In genomic region chr17:27480699-27481098, GRCh38 we compare ENCODE assay signal across 18 cellular contexts. TPM values are rescaled to one million over a fixed set of nuclear protein-coding genes. Genes with fewer than 3 reads are reported as not detected.
A peak's percentile ranks its signal among the peaks of the same experiment; 100 is the strongest.
DNase-seq lines count a peak whose midpoint lies in the region; ATAC-seq and TF ChIP-seq lines count a peak whose summit lies in the region.
"Had no signal": no experiment of that assay in that cellular context is flagged by ENCODE, and none has a peak within 500 bp of the region (broad histone marks: within the 10 kb centered on the region; RNA-seq: fewer than 3 reads in every experiment).

No MANE protein-coding gene starts in this region.

- ATAC-seq in activated CD8-positive, alpha-beta T cell treated with anti-CD3 and anti-CD28 coated beads, Interleukin-2, amount 10 ng/mL, durations not matched to agents 7 days and 5 days = no peak
- no peak for ATAC-seq in GM18517 (IDR thresholded peaks at IDR 0.05; ENCODE audit: unreplicated experiment)
- ATAC-seq: body of pancreas, foreskin keratinocyte, left lobe of liver had no signal

- no peak for TF ChIP-seq CTCF in endothelial cell (IDR thresholded peaks at IDR 0.05; ENCODE audit: unreplicated experiment)

- H3K4me3 Mint-ChIP-seq in activated naive CD4-positive, alpha-beta T cell treated with anti-CD3 and anti-CD28 coated beads, Interleukin-2, amount 10 ng/mL, durations not matched to agents 7 days and 5 days = no peak overlapping the region
- peak overlapping the region; percentile 8 for H3K4me3 Mint-ChIP-seq in activated CD8-positive, alpha-beta T cell treated with anti-CD3 and anti-CD28 coated beads, Interleukin-2, amount 10 ng/mL, durations not matched to agents 7 days and 5 days
- H3K4me3 Mint-ChIP-seq in endothelial cell (ENCODE audit: unreplicated experiment) = no peak overlapping the region
- H3K4me3 Mint-ChIP-seq: activated T-cell treated with anti-CD3 and anti-CD28 coated beads, Interleukin-2, amount 50 U/mL, for 4 hours had no signal

- no peaks in the 10 kb centered on the region for H3K9me3 Mint-ChIP-seq in activated naive CD4-positive, alpha-beta T cell treated with anti-CD3 and anti-CD28 coated beads, Interleukin-2, amount 10 ng/mL, durations not matched to agents 7 days and 5 days
- H3K9me3 Mint-ChIP-seq in activated CD8-positive, alpha-beta T cell treated with anti-CD3 and anti-CD28 coated beads, Interleukin-2, amount 10 ng/mL, durations not matched to agents 7 days and 5 days (ENCODE audit: insufficient read depth) = no peaks in the 10 kb centered on the region
- no peaks in the 10 kb centered on the region for H3K9me3 Mint-ChIP-seq in endothelial cell (ENCODE audit: unreplicated experiment)
- H3K9me3 Mint-ChIP-seq: activated T-cell treated with anti-CD3 and anti-CD28 coated beads, Interleukin-2, amount 50 U/mL, for 4 hours; T-cell had no signal

- peaks cover 14% of the 10 kb centered on the region for H3K36me3 Mint-ChIP-seq in activated naive CD4-positive, alpha-beta T cell treated with anti-CD3 and anti-CD28 coated beads, Interleukin-2, amount 10 ng/mL, durations not matched to agents 7 days and 5 days
- peaks cover 21% of the 10 kb centered on the region for H3K36me3 Mint-ChIP-seq in activated CD8-positive, alpha-beta T cell treated with anti-CD3 and anti-CD28 coated beads, Interleukin-2, amount 10 ng/mL, durations not matched to agents 7 days and 5 days (ENCODE audit: low read depth)
- H3K36me3 Mint-ChIP-seq in endothelial cell (ENCODE audit: low read depth, unreplicated experiment) = peaks cover 5% of the 10 kb centered on the region

- peaks cover 78% of the 10 kb centered on the region for H3K4me1 Mint-ChIP-seq in activated naive CD4-positive, alpha-beta T cell treated with anti-CD3 and anti-CD28 coated beads, Interleukin-2, amount 10 ng/mL, durations not matched to agents 7 days and 5 days
- peaks cover 86% of the 10 kb centered on the region for H3K4me1 Mint-ChIP-seq in activated CD8-positive, alpha-beta T cell treated with anti-CD3 and anti-CD28 coated beads, Interleukin-2, amount 10 ng/mL, durations not matched to agents 7 days and 5 days (ENCODE audit: low read depth)
- peaks cover 27% of the 10 kb centered on the region for H3K4me1 Mint-ChIP-seq in endothelial cell (ENCODE audit: unreplicated experiment)

- CTCF ChIA-PET in activated naive CD4-positive, alpha-beta T cell treated with anti-CD3 and anti-CD28 coated beads, Interleukin-2, amount 10 ng/mL, durations not matched to agents 7 days and 5 days (lab: Charles Lee) = interaction anchor here (1.2 to 2.9 kb wide), 3 partner anchors 13 to 121 kb away, joined by 3 to 10 read pairs (median 10); partner anchors contain the start of gene KSR1
- CTCF ChIA-PET in activated CD8-positive, alpha-beta T cell treated with anti-CD3 and anti-CD28 coated beads, Interleukin-2, amount 10 ng/mL, durations not matched to agents 7 days and 5 days (lab: Charles Lee) = interaction anchor here (0.6 to 3.0 kb wide), 12 partner anchors 10 to 244 kb away, joined by 3 to 16 read pairs (median 3); partner anchors contain the start of gene KSR1

- POLR2A ChIA-PET in activated CD8-positive, alpha-beta T cell treated with anti-CD3 and anti-CD28 coated beads, Interleukin-2, amount 10 ng/mL, durations not matched to agents 7 days and 5 days (lab: Charles Lee) = interaction anchor here (0.6 to 1.9 kb wide), 5 partner anchors 8 to 333 kb away, joined by 3 to 9 read pairs (median 3); partner anchors contain the start of gene KSR1

- no peaks in the 10 kb centered on the region for H3K27me3 Mint-ChIP-seq in activated naive CD4-positive, alpha-beta T cell treated with anti-CD3 and anti-CD28 coated beads, Interleukin-2, amount 10 ng/mL, durations not matched to agents 7 days and 5 days
- H3K27me3 Mint-ChIP-seq in activated CD8-positive, alpha-beta T cell treated with anti-CD3 and anti-CD28 coated beads, Interleukin-2, amount 10 ng/mL, durations not matched to agents 7 days and 5 days (ENCODE audit: low read depth) = no peaks in the 10 kb centered on the region
- peaks cover 3% of the 10 kb centered on the region for H3K27me3 Mint-ChIP-seq in endothelial cell (ENCODE audit: unreplicated experiment)

- DNase-seq in activated naive CD4-positive, alpha-beta T cell treated with anti-CD3 and anti-CD28 coated beads, Interleukin-2, amount 10 ng/mL, durations not matched to agents 7 days and 5 days = no peak
- DNase-seq in activated naive CD4-positive, alpha-beta T cell treated with Interleukin-2 at 50 U/mL for 16 hours = no peak
- DNase-seq in activated CD8-positive, alpha-beta T cell treated with anti-CD3 and anti-CD28 coated beads, Interleukin-2, amount 10 ng/mL, durations not matched to agents 7 days and 5 days = no peak
- DNase-seq in endothelial cell (ENCODE audit: low spot score) (no peak), EL (no peak), islet precursor cell (no peak)
- DNase-seq: body of pancreas, foreskin keratinocyte, mesendoderm, NCI-H1092, NCI-H1930, NCI-H526 treated with DMSO at 0.1 percent for 48 hours, nucleus accumbens, SJCRH30 had no signal

- peak overlapping the region; percentile 93 for H3K27ac Mint-ChIP-seq in activated naive CD4-positive, alpha-beta T cell treated with anti-CD3 and anti-CD28 coated beads, Interleukin-2, amount 10 ng/mL, durations not matched to agents 7 days and 5 days
- H3K27ac Mint-ChIP-seq in activated CD8-positive, alpha-beta T cell treated with anti-CD3 and anti-CD28 coated beads, Interleukin-2, amount 10 ng/mL, durations not matched to agents 7 days and 5 days = peak overlapping the region; percentile 79
- H3K27ac Mint-ChIP-seq in endothelial cell (ENCODE audit: unreplicated experiment) = peak overlapping the region; percentile 64

RNA-seq across cellular contexts. Expression of gene KSR1, which starts 24.5 kb away (rescaled TPM):
- total RNA-seq in activated CD8-positive, alpha-beta T cell treated with anti-CD3 and anti-CD28 coated beads, Interleukin-2, amount 10 ng/mL, durations not matched to agents 7 days and 5 days = 10 to 100 TPM; 45.3 to 45.8 TPM
- 65.2 TPM for total RNA-seq in endothelial cell (ENCODE audit: unreplicated experiment)
